Comparison of ENCODE assay signal across 1 cellular context in the genomic region with DNA sequence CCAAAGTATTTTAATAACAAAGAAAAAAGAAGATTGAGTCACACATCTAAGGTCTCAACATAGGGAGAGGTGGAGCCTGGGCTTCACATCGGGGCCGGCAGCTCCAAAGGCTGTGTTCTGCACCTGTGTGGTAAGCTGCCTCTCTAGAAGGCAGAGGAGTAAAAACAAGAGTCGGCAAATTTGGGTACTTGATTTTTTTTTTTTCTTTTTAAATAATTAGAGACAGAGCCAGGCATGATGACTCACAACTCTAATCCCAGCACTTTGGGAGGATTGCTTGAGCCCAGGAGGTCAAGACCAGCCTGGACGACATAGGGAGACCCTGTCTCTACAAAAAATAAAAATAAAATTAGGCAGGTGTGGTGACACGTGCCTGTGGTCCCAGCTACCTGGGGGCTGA.
TF ChIP-seq lines count a peak whose summit lies in the region.

No MANE protein-coding gene starts in this region.

TF ChIP-seq in HepG2, 621 proteins besides CTCF, POLR2A, EP300 and RAD21:
- no peak for TF ChIP-seq JUNB (CRISPR knock-in tag; IDR thresholded peaks at IDR 0.05; ENCODE audit: borderline replicate concordance)
- no peak for TF ChIP-seq TP53 (CRISPR knock-in tag; conservative IDR thresholded peaks at IDR 0.05)
- no peak for TF ChIP-seq DPF2 (CRISPR knock-in tag; IDR thresholded peaks at IDR 0.05; ENCODE audit: borderline replicate concordance, low read depth)
- no peak for TF ChIP-seq EED (CRISPR knock-in tag; IDR thresholded peaks at IDR 0.05)
- TF ChIP-seq, protein P1, sequence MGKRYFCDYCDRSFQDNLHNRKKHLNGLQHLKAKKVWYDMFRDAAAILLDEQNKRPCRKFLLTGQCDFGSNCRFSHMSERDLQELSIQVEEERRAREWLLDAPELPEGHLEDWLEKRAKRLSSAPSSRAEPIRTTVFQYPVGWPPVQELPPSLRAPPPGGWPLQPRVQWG (CRISPR knock-in tag; IDR thresholded peaks at IDR 0.05; ENCODE audit: borderline replicate concordance, low read depth), result no peak
- no peak for TF ChIP-seq IRF2 (CRISPR knock-in tag; IDR thresholded peaks at IDR 0.05)
- peak; percentile 50; the same call in 1 of the 2 replicates for TF ChIP-seq MAFF (IDR thresholded peaks at IDR 0.05; ENCODE audit: low read depth, low read length)
- TF ChIP-seq, protein P2, sequence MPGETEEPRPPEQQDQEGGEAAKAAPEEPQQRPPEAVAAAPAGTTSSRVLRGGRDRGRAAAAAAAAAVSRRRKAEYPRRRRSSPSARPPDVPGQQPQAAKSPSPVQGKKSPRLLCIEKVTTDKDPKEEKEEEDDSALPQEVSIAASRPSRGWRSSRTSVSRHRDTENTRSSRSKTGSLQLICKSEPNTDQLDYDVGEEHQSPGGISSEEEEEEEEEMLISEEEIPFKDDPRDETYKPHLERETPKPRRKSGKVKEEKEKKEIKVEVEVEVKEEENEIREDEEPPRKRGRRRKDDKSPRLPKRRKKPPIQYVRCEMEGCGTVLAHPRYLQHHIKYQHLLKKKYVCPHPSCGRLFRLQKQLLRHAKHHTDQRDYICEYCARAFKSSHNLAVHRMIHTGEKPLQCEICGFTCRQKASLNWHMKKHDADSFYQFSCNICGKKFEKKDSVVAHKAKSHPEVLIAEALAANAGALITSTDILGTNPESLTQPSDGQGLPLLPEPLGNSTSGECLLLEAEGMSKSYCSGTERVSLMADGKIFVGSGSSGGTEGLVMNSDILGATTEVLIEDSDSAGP (CRISPR knock-in tag; IDR thresholded peaks at IDR 0.05; ENCODE audit: borderline replicate concordance), result no peak
- peak; percentile 55 to 74 for TF ChIP-seq MAFK (conservative IDR thresholded peaks at IDR 0.05 in 1 of 2, IDR thresholded peaks at IDR 0.05 in 1 of 2; ENCODE audit: low read length in 2 of 2)
- TF ChIP-seq JUND (CRISPR knock-in tag; IDR thresholded peaks at IDR 0.05), result no peak
- no peak for TF ChIP-seq ZNF460 (CRISPR knock-in tag; IDR thresholded peaks at IDR 0.05; ENCODE audit: borderline replicate concordance)
- TF ChIP-seq, protein P3, sequence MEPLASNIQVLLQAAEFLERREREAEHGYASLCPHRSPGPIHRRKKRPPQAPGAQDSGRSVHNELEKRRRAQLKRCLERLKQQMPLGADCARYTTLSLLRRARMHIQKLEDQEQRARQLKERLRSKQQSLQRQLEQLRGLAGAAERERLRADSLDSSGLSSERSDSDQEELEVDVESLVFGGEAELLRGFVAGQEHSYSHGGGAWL (CRISPR knock-in tag; IDR thresholded peaks at IDR 0.05), result no peak
- TF ChIP-seq, protein P4, sequence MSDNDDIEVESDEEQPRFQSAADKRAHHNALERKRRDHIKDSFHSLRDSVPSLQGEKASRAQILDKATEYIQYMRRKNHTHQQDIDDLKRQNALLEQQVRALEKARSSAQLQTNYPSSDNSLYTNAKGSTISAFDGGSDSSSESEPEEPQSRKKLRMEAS (IDR thresholded peaks at IDR 0.05), result no peak
- no peak for TF ChIP-seq ISX (CRISPR knock-in tag; conservative IDR thresholded peaks at IDR 0.05)
- no peak for TF ChIP-seq ZMYM2 (CRISPR knock-in tag; IDR thresholded peaks at IDR 0.05)
- TF ChIP-seq ZNF879 (CRISPR knock-in tag; IDR thresholded peaks at IDR 0.05), result no peak
TF ChIP-seq in HepG2: peak in this region for 2.
